In genomic region chr6:132279592-132280139, GRCh38 we compare ENCODE assay signal across 8 cellular contexts.
DNase-seq lines count a peak whose midpoint lies in the region; ATAC-seq and TF ChIP-seq lines count a peak whose summit lies in the region.

No MANE protein-coding gene starts in this region.

- peak; percentile 82 for TF ChIP-seq CTCF in kidney epithelial cell (IDR thresholded peaks at IDR 0.05; ENCODE audit: insufficient read depth, low read length, poor library complexity, severe bottlenecking)

- no peaks in the 10 kb centered on the region for H3K27me3 ChIP-seq in kidney epithelial cell (ENCODE audit: control insufficient read depth, insufficient read depth, low read length)

- ATAC-seq in GM18861 (IDR thresholded peaks at IDR 0.05; ENCODE audit: unreplicated experiment) (peak; percentile 93), HG03103 (IDR thresholded peaks at IDR 0.05; ENCODE audit: low read depth, unreplicated experiment) (peak; percentile 81)

- peak; percentile 68 for DNase-seq in AG08395 (ENCODE audit: low spot score)
- peak; percentile 70 for DNase-seq in NCI-H2196 treated with DMSO at 0.1 percent for 48 hours (lab: John Stamatoyannopoulos, UW; ENCODE audit: unreplicated experiment)
- DNase-seq in activated CD4-positive, CD25-positive, alpha-beta regulatory T cell (lab: John Stamatoyannopoulos, UW): peak; percentile 21 to 44 (median 38)
- DNase-seq in cerebellum (ENCODE audit: low spot score): peak; percentile 47
- DNase-seq in kidney epithelial cell (ENCODE audit: low read depth): no peak
- DNase-seq in stimulated activated CD4-positive, alpha-beta T cell treated with anti-CD3 and anti-CD28 coated beads, Interleukin-15, amount 100 ng/mL, for 24 hours: peak; percentile 82

- H3K4me3 ChIP-seq in kidney epithelial cell (ENCODE audit: low read depth, low read length): peak overlapping the region; percentile 26

- no peaks in the 10 kb centered on the region for H3K36me3 ChIP-seq in kidney epithelial cell (ENCODE audit: control insufficient read depth, insufficient read depth, low read length)
